In the genomic region with DNA sequence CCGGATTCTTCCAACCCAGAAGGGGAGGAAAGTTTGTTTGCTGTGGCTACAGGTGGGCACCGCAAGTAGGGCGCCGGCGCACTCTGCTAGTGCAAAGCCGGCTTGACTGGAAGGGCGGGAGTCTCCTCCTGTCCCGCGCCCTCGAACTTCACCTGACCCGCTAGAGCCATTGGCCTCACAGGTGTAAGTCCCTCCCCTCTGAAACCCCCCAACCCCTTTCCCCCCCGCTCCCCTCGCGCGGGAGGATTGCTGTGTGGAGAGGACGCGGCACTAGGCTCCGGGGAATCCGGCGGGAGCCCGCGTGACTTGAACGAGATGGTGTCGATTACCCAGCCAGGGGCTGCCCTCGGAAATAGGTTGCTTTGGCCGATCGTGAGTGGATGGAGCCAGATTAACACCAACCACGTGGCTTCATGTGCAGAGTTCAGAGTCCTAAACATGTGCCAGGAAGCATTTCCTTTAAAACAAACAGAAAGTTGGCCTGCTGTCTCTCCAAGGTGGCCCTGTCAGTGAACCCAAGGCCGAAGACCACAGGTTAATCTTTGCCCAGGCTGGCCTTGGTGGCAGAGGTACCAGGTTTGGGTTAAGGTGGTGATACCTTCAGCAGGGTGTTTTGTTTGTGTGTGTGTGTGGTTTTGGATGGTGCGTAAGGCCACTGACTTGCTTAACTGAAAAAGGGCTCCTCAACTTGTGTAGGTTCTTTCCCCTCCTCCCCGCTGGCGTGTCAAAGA, we compare ENCODE assay signal across 8 cellular contexts. TPM values are rescaled to one million over a fixed set of nuclear protein-coding genes. Genes with fewer than 3 reads are reported as not detected.
DNase-seq lines count a peak whose midpoint lies in the region; ATAC-seq and TF ChIP-seq lines count a peak whose summit lies in the region.

No MANE protein-coding gene starts in this region.

- CTCF ChIA-PET in T-cell (lab: Charles Lee) = interaction anchor here (0.6 to 4.1 kb wide), 12 partner anchors 12 to 688 kb away, joined by 3 to 27 read pairs (median 7); no protein-coding TSS in a partner anchor

- peak overlapping the region; percentile 94 to 95 for H3K27ac ChIP-seq in liver (ENCODE audit: low read depth in 1 of 2, low read length in 2 of 2)

- peak; percentile 54 to 74 for TF ChIP-seq RAD21 in liver (IDR thresholded peaks at IDR 0.05)

- H3K4me1 Mint-ChIP-seq in T-cell = peaks cover 65 to 70% (median 69%) of the 10 kb centered on the region in 3 donors
- H3K4me1 Mint-ChIP-seq in activated naive CD8-positive, alpha-beta T cell treated with anti-CD3 and anti-CD28 coated beads, Interleukin-2, amount 50 U/mL, for 24 hours = peaks cover 70% of the 10 kb centered on the region

- no peak for TF ChIP-seq CTCF in liver (IDR thresholded peaks at IDR 0.05; ENCODE audit: low read depth, low read length, missing input control)

- H3K27me3 ChIP-seq in liver (ENCODE audit: control insufficient read depth in 4 of 4, insufficient read depth in 4 of 4, low read length in 3 of 4) = no peaks in the 10 kb centered on the region

- H3K9ac ChIP-seq in liver (ENCODE audit: low read depth in 1 of 2, low read length in 2 of 2) = peak overlapping the region; percentile 50 to 85

- H3K4me1 ChIP-seq in liver (ENCODE audit: control insufficient read depth in 4 of 4, insufficient read depth in 4 of 4, low read length in 3 of 4) = peaks cover 3 to 45% (median 30%) of the 10 kb centered on the region in 4 donors

- peak overlapping the region; percentile 87 to 97 (median 93) for H3K4me3 Mint-ChIP-seq in T-cell
- H3K4me3 Mint-ChIP-seq in activated naive CD8-positive, alpha-beta T cell treated with anti-CD3 and anti-CD28 coated beads, Interleukin-2, amount 50 U/mL, for 24 hours = peak overlapping the region; percentile 93

- no peaks in the 10 kb centered on the region for H3K27me3 Mint-ChIP-seq in T-cell
- no peaks in the 10 kb centered on the region for H3K27me3 Mint-ChIP-seq in activated naive CD8-positive, alpha-beta T cell treated with anti-CD3 and anti-CD28 coated beads, Interleukin-2, amount 50 U/mL, for 24 hours

- H3K9me3 Mint-ChIP-seq in T-cell = no peaks in the 10 kb centered on the region
- no peaks in the 10 kb centered on the region for H3K9me3 Mint-ChIP-seq in activated naive CD8-positive, alpha-beta T cell treated with anti-CD3 and anti-CD28 coated beads, Interleukin-2, amount 50 U/mL, for 24 hours

- H3K36me3 ChIP-seq in liver (ENCODE audit: control insufficient read depth in 4 of 4, insufficient read depth in 3 of 4, low read depth in 1 of 4, low read length in 3 of 4) = no peaks in the 10 kb centered on the region

- peak overlapping the region; percentile 79 to 84 (median 82) for H3K4me3 ChIP-seq in liver (ENCODE audit: low read depth in 1 of 3, low read length in 3 of 3)

- DNase-seq in GF-D8 (lab: John Stamatoyannopoulos, UW) = peak; percentile 1
- DNase-seq in T-cell = peak; percentile 57 to 91 (median 81)
- DNase-seq in activated naive CD8-positive, alpha-beta T cell treated with anti-CD3 and anti-CD28 coated beads, Interleukin-2, amount 50 U/mL, for 24 hours = peak; percentile 71
- peak; percentile 27 to 53 (median 43) for DNase-seq in stimulated activated CD4-positive, alpha-beta T cell treated with anti-CD3 and anti-CD28 coated beads, TNF-alpha, amount 100 ng/mL, for 4 hours (ENCODE audit: low read depth in 3 of 3)
- DNase-seq in NOMO-1 (lab: John Stamatoyannopoulos, UW; ENCODE audit: unreplicated experiment in 2 of 2) = no peak
- no peak for DNase-seq in hippocampal formation (lab: John Stamatoyannopoulos, UW)

- H3K27ac Mint-ChIP-seq in T-cell = peak overlapping the region; percentile 94 to 95
- H3K27ac Mint-ChIP-seq in activated naive CD8-positive, alpha-beta T cell treated with anti-CD3 and anti-CD28 coated beads, Interleukin-2, amount 50 U/mL, for 24 hours = peak overlapping the region; percentile 92

- ATAC-seq in HG02588 (IDR thresholded peaks at IDR 0.05; ENCODE audit: unreplicated experiment) = peak; percentile 12
- ATAC-seq in T-cell (replicated peaks in 1 of 4) = peak; percentile 39 to 52 (median 45)
- ATAC-seq in activated naive CD8-positive, alpha-beta T cell treated with anti-CD3 and anti-CD28 coated beads, Interleukin-2, amount 50 U/mL, for 24 hours = peak; percentile 20

- H3K36me3 Mint-ChIP-seq in T-cell = peaks cover 7% of the 10 kb centered on the region
- H3K36me3 Mint-ChIP-seq in activated naive CD8-positive, alpha-beta T cell treated with anti-CD3 and anti-CD28 coated beads, Interleukin-2, amount 50 U/mL, for 24 hours (ENCODE audit: low read depth) = no peaks in the 10 kb centered on the region

- H3K9me3 ChIP-seq in liver (ENCODE audit: control insufficient read depth in 4 of 4, low read length in 3 of 4) = no peaks in the 10 kb centered on the region

- WGBS in liver = 3% methylated on average over 32 of the region's 32 CpGs

- POLR2A ChIA-PET in T-cell (lab: Charles Lee) = interaction anchor here (0.5 to 1.9 kb wide), 8 partner anchors 20 to 179 kb away, joined by 3 to 17 read pairs (median 4); no protein-coding TSS in a partner anchor

TF ChIP-seq in liver, 16 proteins besides CTCF, POLR2A, EP300 and RAD21:
- peak; percentile 89 for TF ChIP-seq FOXA2 (IDR thresholded peaks at IDR 0.05)
- TF ChIP-seq YY1 (IDR thresholded peaks at IDR 0.05) = peak; percentile 79
- peak in 1 of 2 donors; percentile 71 for TF ChIP-seq GABPA (IDR thresholded peaks at IDR 0.05 in 1 of 2, conservative IDR thresholded peaks at IDR 0.05 in 1 of 2)
- TF ChIP-seq RXRA (IDR thresholded peaks at IDR 0.05) = peak; percentile 99
- TF ChIP-seq SP1 (IDR thresholded peaks at IDR 0.05) = peak; percentile 97
- TF ChIP-seq, protein P1, sequence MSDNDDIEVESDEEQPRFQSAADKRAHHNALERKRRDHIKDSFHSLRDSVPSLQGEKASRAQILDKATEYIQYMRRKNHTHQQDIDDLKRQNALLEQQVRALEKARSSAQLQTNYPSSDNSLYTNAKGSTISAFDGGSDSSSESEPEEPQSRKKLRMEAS (IDR thresholded peaks at IDR 0.05) = peak; percentile 99
- TF ChIP-seq JUND (IDR thresholded peaks at IDR 0.05) = peak; percentile 84 to 92
- peak; percentile 68 to 70 for TF ChIP-seq EGR1 (IDR thresholded peaks at IDR 0.05; ENCODE audit: low read depth in 2 of 2)
- peak; percentile 89 for TF ChIP-seq ZBTB33 (IDR thresholded peaks at IDR 0.05)
- TF ChIP-seq TAF1 (conservative IDR thresholded peaks at IDR 0.05) = peak; percentile 20
- peak; percentile 98 for TF ChIP-seq HNF4G (IDR thresholded peaks at IDR 0.05)
- TF ChIP-seq NR2F2 (IDR thresholded peaks at IDR 0.05) = peak; percentile 93
- TF ChIP-seq HNF4A (conservative IDR thresholded peaks at IDR 0.05) = peak; percentile 99
- peak; percentile 55 for TF ChIP-seq FOXA1 (IDR thresholded peaks at IDR 0.05)
- TF ChIP-seq, protein P2, sequence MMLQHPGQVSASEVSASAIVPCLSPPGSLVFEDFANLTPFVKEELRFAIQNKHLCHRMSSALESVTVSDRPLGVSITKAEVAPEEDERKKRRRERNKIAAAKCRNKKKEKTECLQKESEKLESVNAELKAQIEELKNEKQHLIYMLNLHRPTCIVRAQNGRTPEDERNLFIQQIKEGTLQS (IDR thresholded peaks at IDR 0.05) = peak; percentile 78
- peak; percentile 75 for TF ChIP-seq REST (IDR thresholded peaks at IDR 0.05)

RNA-seq across cellular contexts. Expression of gene IQGAP2, which starts 1.0 kb away (rescaled TPM):
- total RNA-seq in T-cell (100 to 1,000 TPM in 1 of 5 donors, 10 to 100 TPM in 4; 66.5 to 121 (median 72.5) TPM), liver (100 to 1,000 TPM in 1 of 2 donors, 10 to 100 TPM in 1; 92.8 to 205 TPM)
- polyA plus RNA-seq in liver = 100 to 1,000 TPM in 1 of 2 donors, 10 to 100 TPM in 1; 41.5 to 112 TPM

Comparison
In these comparisons a context has a peak if more than half of its experiments do, and no peak if none do; other contexts are left out.
1. DNase-seq: peak in GF-D8 (single experiment), T-cell (34 of 34), activated naive CD8-positive, alpha-beta T cell treated with anti-CD3 and anti-CD28 coated beads, Interleukin-2, amount 50 U/mL, for 24 hours (single experiment) and stimulated activated CD4-positive, alpha-beta T cell treated with anti-CD3 and anti-CD28 coated beads, TNF-alpha, amount 100 ng/mL, for 4 hours (3 of 3); none in NOMO-1 (0 of 2) and hippocampal formation (0 of 2).
2. Peak in every context shown above with its lines, with median percentiles within 50 percentile points of each other: ATAC-seq.